Comparison of ENCODE assay signal across 14 cellular contexts in the genomic region with DNA sequence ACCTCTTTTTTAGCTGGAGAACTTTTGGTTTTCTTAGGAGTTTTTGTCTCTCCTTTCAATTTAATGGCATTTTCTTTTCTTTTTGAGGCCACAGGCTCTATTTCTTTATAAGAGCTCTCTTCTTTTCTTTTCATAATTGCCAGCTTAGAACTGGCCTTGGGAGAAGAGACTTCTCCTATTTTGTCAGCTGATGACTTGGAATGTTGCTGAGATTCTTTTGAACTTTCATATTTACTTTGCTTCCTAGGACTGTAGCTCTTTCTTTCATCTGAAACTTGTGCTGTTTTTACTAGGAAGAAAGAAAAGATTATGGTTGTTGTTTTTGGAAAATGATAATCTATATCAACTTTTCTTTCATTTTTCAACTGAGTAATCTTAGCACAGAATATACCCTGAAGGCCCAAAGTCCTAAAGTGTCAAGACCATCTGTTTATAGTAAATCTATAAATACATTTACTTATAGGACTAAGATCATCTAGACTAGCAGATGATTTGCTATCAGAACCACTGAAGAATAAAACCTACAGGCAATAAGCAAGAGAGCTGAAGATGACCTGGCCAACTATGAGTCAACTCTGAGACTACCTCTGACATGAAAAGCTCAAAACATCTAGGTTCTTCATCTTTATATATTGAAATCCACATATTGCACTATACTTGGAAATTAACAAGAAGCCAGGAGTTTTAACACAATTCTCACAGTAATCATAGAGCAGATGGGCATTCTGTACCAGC. TPM values are rescaled to one million over a fixed set of nuclear protein-coding genes. Genes with fewer than 3 reads are reported as not detected.
DNase-seq lines count a peak whose midpoint lies in the region; ATAC-seq and TF ChIP-seq lines count a peak whose summit lies in the region.
"Had no signal": no experiment of that assay in that cellular context is flagged by ENCODE, and none has a peak within 500 bp of the region (broad histone marks: within the 10 kb centered on the region; RNA-seq: fewer than 3 reads in every experiment).

No MANE protein-coding gene starts in this region.

- no peak for ATAC-seq in GM18511 (IDR thresholded peaks at IDR 0.05; ENCODE audit: unreplicated experiment)

- TF ChIP-seq CTCF in HFFc6 (IDR thresholded peaks at IDR 0.05) (no peak), fibroblast of mammary gland (conservative IDR thresholded peaks at IDR 0.05; ENCODE audit: control insufficient read depth, insufficient read depth, low read depth, low read length) (no peak), osteocyte (IDR thresholded peaks at IDR 0.05) (no peak)

- in situ Hi-C loops in SK-MEL-5 (cut with HindIII; ENCODE audit: low pct_unique_long_range_greater_than_20kb, low sequenced_read_pairs) = no loop called here

- peaks cover 21% of the 10 kb centered on the region for H3K36me3 Mint-ChIP-seq in HFFc6 (ENCODE audit: low read depth)
- peaks cover 26% of the 10 kb centered on the region for H3K36me3 Mint-ChIP-seq in osteocyte (ENCODE audit: unreplicated experiment)

- H3K27me3 Mint-ChIP-seq in HFFc6 (ENCODE audit: insufficient read depth) (no peaks in the 10 kb centered on the region), osteocyte (ENCODE audit: unreplicated experiment) (no peaks in the 10 kb centered on the region)
- H3K27me3 Mint-ChIP-seq: CD4-positive, alpha-beta memory T cell; central memory CD8-positive, alpha-beta T cell had no signal

- H3K4me1 Mint-ChIP-seq in HFFc6 (ENCODE audit: low read depth) (peaks cover 44% of the 10 kb centered on the region), osteocyte (ENCODE audit: unreplicated experiment) (peaks cover 20% of the 10 kb centered on the region)
- H3K4me1 Mint-ChIP-seq: central memory CD8-positive, alpha-beta T cell had no signal

- DNase-seq in HFFc6 (peak; percentile 23), SK-MEL-5 (ENCODE audit: low read depth, low spot score) (peak; percentile 26), fibroblast of mammary gland (ENCODE audit: low read depth) (peak; percentile 39), osteocyte (ENCODE audit: extremely low spot score, unreplicated experiment) (no peak), DMS79 treated with DMSO at 0.1 percent for 48 hours (lab: John Stamatoyannopoulos, UW) (no peak), NCI-H82 treated with DMSO at 0.1 percent for 48 hours (lab: John Stamatoyannopoulos, UW; ENCODE audit: unreplicated experiment) (no peak)
- DNase-seq: activated naive CD4-positive, alpha-beta T cell; CD4-positive, alpha-beta memory T cell; hippocampal formation; left lung; NCI-H1105 had no signal

- H3K27ac Mint-ChIP-seq in HFFc6 (peak overlapping the region; percentile 91), osteocyte (ENCODE audit: unreplicated experiment) (peak overlapping the region; percentile 72)

- H3K4me3 Mint-ChIP-seq in HFFc6 (peak overlapping the region; percentile 69), osteocyte (ENCODE audit: unreplicated experiment) (no peak overlapping the region)
- H3K4me3 Mint-ChIP-seq: CD4-positive, alpha-beta memory T cell; central memory CD8-positive, alpha-beta T cell had no signal

- H3K9me3 Mint-ChIP-seq in HFFc6 (no peaks in the 10 kb centered on the region), osteocyte (ENCODE audit: unreplicated experiment) (no peaks in the 10 kb centered on the region)
- H3K9me3 Mint-ChIP-seq: CD4-positive, alpha-beta memory T cell; central memory CD8-positive, alpha-beta T cell had no signal

- no peak overlapping the region for H3K4me3 ChIP-seq in fibroblast of mammary gland (ENCODE audit: control insufficient read depth, low read depth, low read length)
- H3K4me3 ChIP-seq: left lung, SK-N-MC had no signal

RNA-seq across cellular contexts. Expression of gene RFC1, which starts 45.6 kb away (rescaled TPM):
- total RNA-seq in HFFc6 (2021; fragmentation: NEBNext Ultra II Directional; extraction: Animal tissue kit (Norgen Biotek cat#: 25700)) = 10 to 100 TPM; 35.1 to 42.7 (median 41.0) TPM
- total RNA-seq in SK-MEL-5 (2014; rRNA removed; shearing (Covaris generic)) = 48.4 and 54.0 TPM in 2 replicates
- polyA plus RNA-seq in SK-MEL-5 (2015; cell fraction: cytosol; rRNA removed) = 27.4 and 29.5 TPM in 2 replicates
- polyA plus RNA-seq in SK-MEL-5 (2015; cell fraction: nucleus; rRNA removed) = 28.8 and 33.6 TPM in 2 replicates
- total RNA-seq in osteocyte = 44.6 and 48.8 TPM in 2 replicates

Comparison
In these comparisons a context has a peak if more than half of its experiments do, and no peak if none do; other contexts are left out.
1. DNase-seq: peak in HFFc6 (single experiment), SK-MEL-5 (single experiment) and fibroblast of mammary gland (single experiment); none in osteocyte (single experiment), DMS79 treated with DMSO at 0.1 percent for 48 hours (single experiment) and NCI-H82 treated with DMSO at 0.1 percent for 48 hours (single experiment).